Comparison of ENCODE assay signal across 9 cellular contexts in genomic region chr9:126325779-126326178, GRCh38. TPM values are rescaled to one million over a fixed set of nuclear protein-coding genes. Genes with fewer than 3 reads are reported as not detected.
DNase-seq lines count a peak whose midpoint lies in the region; ATAC-seq and TF ChIP-seq lines count a peak whose summit lies in the region.
"Had no signal": no experiment of that assay in that cellular context is flagged by ENCODE, and none has a peak within 500 bp of the region (broad histone marks: within the 10 kb centered on the region; RNA-seq: fewer than 3 reads in every experiment).

No MANE protein-coding gene starts in this region.

- peak overlapping the region; percentile 76 for H3K4me3 Mint-ChIP-seq in activated T-cell treated with anti-CD3 and anti-CD28 coated beads, Interleukin-2, amount 50 U/mL, for 4 hours
- peak overlapping the region; percentile 76 for H3K4me3 Mint-ChIP-seq in activated naive CD8-positive, alpha-beta T cell treated with anti-CD3 and anti-CD28 coated beads, Interleukin-2, amount 50 U/mL, for 24 hours

- H3K9me3 ChIP-seq in mucosa of rectum (ENCODE audit: control insufficient read depth in 2 of 2, low read length in 2 of 2) = no peaks in the 10 kb centered on the region
- peaks cover 0 to 12% (median 0%) of the 10 kb centered on the region in 3 donors for H3K9me3 ChIP-seq in tibial artery

- no peaks in the 10 kb centered on the region for H3K36me3 Mint-ChIP-seq in activated T-cell treated with anti-CD3 and anti-CD28 coated beads, Interleukin-2, amount 50 U/mL, for 4 hours (ENCODE audit: insufficient read depth)
- no peaks in the 10 kb centered on the region for H3K36me3 Mint-ChIP-seq in activated naive CD8-positive, alpha-beta T cell treated with anti-CD3 and anti-CD28 coated beads, Interleukin-2, amount 50 U/mL, for 24 hours (ENCODE audit: low read depth)

- ATAC-seq in activated T-cell treated with anti-CD3 and anti-CD28 coated beads, Interleukin-2, amount 50 U/mL, for 4 hours = no peak
- no peak for ATAC-seq in activated naive CD8-positive, alpha-beta T cell treated with anti-CD3 and anti-CD28 coated beads, Interleukin-2, amount 50 U/mL, for 24 hours

- H3K27me3 ChIP-seq in mucosa of rectum (ENCODE audit: control insufficient read depth in 2 of 2, insufficient read depth in 2 of 2, low read length in 2 of 2) = no peaks in the 10 kb centered on the region
- H3K27me3 ChIP-seq in tibial artery = no peaks in the 10 kb centered on the region

- intact Hi-C loops in tibial artery (cut with DNase I; ENCODE audit: low total_unique reads) = no loop called here
- intact Hi-C loops in posterior cingulate gyrus (cut with DNase I) = no loop called here

- H3K9ac ChIP-seq in mucosa of rectum (ENCODE audit: low read depth in 1 of 2, low read length in 2 of 2) = peak overlapping the region; percentile 60 to 75

- no peak for TF ChIP-seq CTCF in tibial artery (IDR thresholded peaks at IDR 0.05)

- H3K4me3 ChIP-seq in mucosa of rectum (ENCODE audit: low read length in 2 of 2) = peak overlapping the region in 1 of 2 donors; percentile 66
- peak overlapping the region; percentile 60 to 83 for H3K4me3 ChIP-seq in tibial artery

- H3K36me3 ChIP-seq in mucosa of rectum (ENCODE audit: control insufficient read depth in 2 of 2, insufficient read depth in 2 of 2, low read length in 2 of 2) (no peaks in the 10 kb centered on the region), tibial artery (no peaks in the 10 kb centered on the region)

- H3K4me1 ChIP-seq in mucosa of rectum (ENCODE audit: control insufficient read depth in 2 of 2, insufficient read depth in 2 of 2, low read length in 2 of 2) (peaks cover 12 to 14% of the 10 kb centered on the region in 2 donors), tibial artery (peaks cover 0 to 20% (median 13%) of the 10 kb centered on the region in 4 donors)

- no peak for DNase-seq in activated T-cell treated with anti-CD3 and anti-CD28 coated beads, Interleukin-2, amount 50 U/mL, for 4 hours
- no peak for DNase-seq in activated T-cell treated with anti-CD3 and anti-CD28 coated beads for 4 hours
- DNase-seq in activated naive CD8-positive, alpha-beta T cell treated with anti-CD3 and anti-CD28 coated beads, Interleukin-2, amount 50 U/mL, for 24 hours = no peak
- DNase-seq in tibial artery = no peak
- no peak for DNase-seq in posterior cingulate gyrus
- no peak for DNase-seq in iPS-NIHi11 (ENCODE audit: low spot score)
- no peak for DNase-seq in NCI-H345 treated with DMSO at 0.1 percent for 48 hours (lab: John Stamatoyannopoulos, UW; ENCODE audit: unreplicated experiment)
- DNase-seq: NCI-H1436 treated with DMSO at 0.1 percent for 48 hours had no signal

- peak overlapping the region; percentile 57 for H3K27ac Mint-ChIP-seq in activated naive CD8-positive, alpha-beta T cell treated with anti-CD3 and anti-CD28 coated beads, Interleukin-2, amount 50 U/mL, for 24 hours

- H3K4me1 Mint-ChIP-seq in activated T-cell treated with anti-CD3 and anti-CD28 coated beads, Interleukin-2, amount 50 U/mL, for 4 hours (ENCODE audit: low read depth) = peaks cover 30% of the 10 kb centered on the region
- peaks cover 35% of the 10 kb centered on the region for H3K4me1 Mint-ChIP-seq in activated naive CD8-positive, alpha-beta T cell treated with anti-CD3 and anti-CD28 coated beads, Interleukin-2, amount 50 U/mL, for 24 hours

- H3K9me3 Mint-ChIP-seq in activated T-cell treated with anti-CD3 and anti-CD28 coated beads, Interleukin-2, amount 50 U/mL, for 4 hours = no peaks in the 10 kb centered on the region
- peaks cover 8% of the 10 kb centered on the region for H3K9me3 Mint-ChIP-seq in activated naive CD8-positive, alpha-beta T cell treated with anti-CD3 and anti-CD28 coated beads, Interleukin-2, amount 50 U/mL, for 24 hours

- H3K27ac ChIP-seq in mucosa of rectum (ENCODE audit: low read depth in 2 of 2, low read length in 2 of 2) = no peak overlapping the region
- peak overlapping the region; percentile 86 to 90 for H3K27ac ChIP-seq in tibial artery

- no peaks in the 10 kb centered on the region for H3K27me3 Mint-ChIP-seq in activated T-cell treated with anti-CD3 and anti-CD28 coated beads, Interleukin-2, amount 50 U/mL, for 4 hours (ENCODE audit: low read depth)
- no peaks in the 10 kb centered on the region for H3K27me3 Mint-ChIP-seq in activated naive CD8-positive, alpha-beta T cell treated with anti-CD3 and anti-CD28 coated beads, Interleukin-2, amount 50 U/mL, for 24 hours

RNA-seq across cellular contexts. Expression of gene MVB12B, which starts 0.8 kb away (rescaled TPM):
- 1 to 10 TPM; 3.7 to 4.5 (median 4.1) TPM for total RNA-seq in activated T-cell treated with anti-CD3 and anti-CD28 coated beads, Interleukin-2, amount 50 U/mL, for 4 hours

Comparison
In these comparisons a context has a peak if more than half of its experiments do, and no peak if none do; other contexts are left out.
1. H3K27ac ChIP-seq: peak in tibial artery (2 of 2); none in mucosa of rectum (0 of 2).